In genomic region chr20:7362601-7363000, GRCh38 we compare ENCODE assay signal across 16 cellular contexts.
"Had no signal": no experiment of that assay in that cellular context is flagged by ENCODE, and none has a peak within 500 bp of the region (broad histone marks: within the 10 kb centered on the region; RNA-seq: fewer than 3 reads in every experiment).

No MANE protein-coding gene starts in this region.

- ATAC-seq: activated CD4-positive, alpha-beta T cell treated with anti-CD3 and anti-CD28 coated beads for 36 hours; activated CD8-positive, alpha-beta T cell treated with anti-CD3 and anti-CD28 coated beads for 36 hours; activated naive CD4-positive, alpha-beta T cell treated with anti-CD3 and anti-CD28 coated beads, Interleukin-2, amount 50 U/mL, for 72 hours; body of pancreas; left colon had no signal

- H3K4me3 Mint-ChIP-seq: activated CD4-positive, alpha-beta T cell treated with anti-CD3 and anti-CD28 coated beads for 36 hours; activated CD8-positive, alpha-beta T cell treated with anti-CD3 and anti-CD28 coated beads for 36 hours; neural crest cell had no signal

- H3K27me3 Mint-ChIP-seq: activated CD4-positive, alpha-beta T cell treated with anti-CD3 and anti-CD28 coated beads for 36 hours; activated CD8-positive, alpha-beta T cell treated with anti-CD3 and anti-CD28 coated beads for 36 hours had no signal

- H3K4me1 Mint-ChIP-seq: activated CD4-positive, alpha-beta T cell treated with anti-CD3 and anti-CD28 coated beads for 36 hours had no signal

- DNase-seq: activated CD4-positive, alpha-beta T cell treated with anti-CD3 and anti-CD28 coated beads for 36 hours; activated CD8-positive, alpha-beta memory T cell treated with anti-CD3 and anti-CD28 coated beads, Interleukin-2, amount 50 U/mL, for 4 hours; activated CD8-positive, alpha-beta T cell treated with anti-CD3 and anti-CD28 coated beads for 36 hours; activated effector memory CD4-positive, alpha-beta T cell treated with anti-CD3 and anti-CD28 coated beads, Interleukin-2, amount 50 U/mL, for 16 hours; activated T-cell treated with anti-CD3 and anti-CD28 coated beads, Interleukin-2, amount 50 U/mL, for 48 hours; body of pancreas; central memory CD4-positive, alpha-beta T cell; colonic mucosa; left colon; ovary; sigmoid colon; spleen; stomach; testis had no signal

- H3K27ac Mint-ChIP-seq: activated CD4-positive, alpha-beta T cell treated with anti-CD3 and anti-CD28 coated beads for 36 hours; activated CD8-positive, alpha-beta T cell treated with anti-CD3 and anti-CD28 coated beads for 36 hours; activated naive CD4-positive, alpha-beta T cell treated with anti-CD3 and anti-CD28 coated beads, Interleukin-2, amount 50 U/mL, for 72 hours had no signal
